Comparison of ENCODE assay signal across 1 cellular context in genomic region chr3:13399603-13400002, GRCh38.
TF ChIP-seq lines count a peak whose summit lies in the region.

No MANE protein-coding gene starts in this region.

TF ChIP-seq in GM23338, 12 proteins besides CTCF, POLR2A, EP300 and RAD21 (continued from another document):
- no peak for TF ChIP-seq ETS1 (IDR thresholded peaks at IDR 0.05)
- no peak for TF ChIP-seq POLR2AphosphoS5 (IDR thresholded peaks at IDR 0.05; ENCODE audit: low read depth)
- no peak for TF ChIP-seq ZNF331 (CRISPR knock-in tag; IDR thresholded peaks at IDR 0.05; ENCODE audit: low read depth)
- no peak for TF ChIP-seq REST (IDR thresholded peaks at IDR 0.05; ENCODE audit: unreplicated experiment)
TF ChIP-seq in GM23338: peak in this region for 0.
